In genomic region chr21:37717534-37717933, GRCh38 we compare ENCODE assay signal across 22 cellular contexts.
"Had no signal": no experiment of that assay in that cellular context is flagged by ENCODE, and none has a peak within 500 bp of the region (broad histone marks: within the 10 kb centered on the region; RNA-seq: fewer than 3 reads in every experiment).

No MANE protein-coding gene starts in this region.

- DNase-seq: activated CD4-positive, alpha-beta T cell treated with anti-CD3 and anti-CD28 coated beads for 4 hours; activated CD4-positive, alpha-beta T cell treated with anti-CD3 and anti-CD28 coated beads, Interleukin-2, amount 50 U/mL, for 48 hours; activated CD4-positive, CD25-positive, alpha-beta regulatory T cell; activated CD8-positive, alpha-beta memory T cell treated with anti-CD3 and anti-CD28 coated beads, Interleukin-2, amount 50 U/mL, for 48 hours; activated naive CD4-positive, alpha-beta T cell; activated T-cell treated with anti-CD3 and anti-CD28 coated beads, Interleukin-2, amount 50 U/mL, for 4 hours; adrenal gland; central memory CD4-positive, alpha-beta T cell; dermis blood vessel endothelial cell; effector CD8-positive, alpha-beta T cell; foreskin melanocyte; immature natural killer cell; left lung; naive B cell; retina; stimulated activated CD4-positive, alpha-beta T cell treated with anti-CD3 and anti-CD28 coated beads, Interleukin-4, amount 100 ng/mL, for 1 hour; stimulated activated naive CD4-positive, alpha-beta T cell treated with Interleukin-2 at 50 U/mL for 16 hours; upper lobe of right lung had no signal

- H3K36me3 Mint-ChIP-seq: activated naive CD8-positive, alpha-beta T cell; immature natural killer cell; naive B cell had no signal

- H3K27me3 ChIP-seq: adrenal gland, left lung, upper lobe of right lung had no signal

- ATAC-seq: activated T-cell treated with anti-CD3 and anti-CD28 coated beads, Interleukin-2, amount 50 U/mL, for 4 hours; left lung; upper lobe of right lung had no signal

- H3K9me3 Mint-ChIP-seq: activated T-cell treated with anti-CD3 and anti-CD28 coated beads, Interleukin-2, amount 50 U/mL, for 4 hours; activated T-helper 2 cell treated with anti-CD3 and anti-CD28 coated beads, Interferon-gamma antibody, Interleukin-2, Interleukin-4, amounts not matched to agents 10 μg/mL and 5 μg/mL and 100 μg/mL, durations not matched to agents 14 hours and 24 hours and 36 hours; immature natural killer cell had no signal

- FAIRE-seq: astrocyte had no signal

- H3K4me1 Mint-ChIP-seq: immature natural killer cell, naive B cell had no signal

- H3K4me1 ChIP-seq: adrenal gland, left lung, upper lobe of right lung had no signal

- H3K36me3 ChIP-seq: adrenal gland, left lung, upper lobe of right lung had no signal

- H3K4me3 ChIP-seq: adrenal gland, left lung, lung, upper lobe of right lung had no signal

- H3K27ac Mint-ChIP-seq: activated naive CD8-positive, alpha-beta T cell; activated T-helper 2 cell treated with anti-CD3 and anti-CD28 coated beads, Interferon-gamma antibody, Interleukin-2, Interleukin-4, amounts not matched to agents 10 μg/mL and 5 μg/mL and 100 μg/mL, durations not matched to agents 14 hours and 24 hours and 36 hours; immature natural killer cell; naive B cell had no signal

- H3K4me3 Mint-ChIP-seq: activated naive CD8-positive, alpha-beta T cell; activated T-cell treated with anti-CD3 and anti-CD28 coated beads, Interleukin-2, amount 50 U/mL, for 4 hours; immature natural killer cell; naive B cell had no signal

- H3K9me3 ChIP-seq: adrenal gland, left lung, upper lobe of right lung had no signal

- H3K27ac ChIP-seq: adrenal gland, left lung, upper lobe of right lung had no signal
